Comparison of ENCODE assay signal across 1 cellular context in genomic region chr6:147046131-147046530, GRCh38.
TF ChIP-seq lines count a peak whose summit lies in the region.

No MANE protein-coding gene starts in this region.

TF ChIP-seq in K562, 482 proteins besides CTCF, POLR2A, EP300 and RAD21 (continued from another document):
- no peak for TF ChIP-seq RBBP5 (IDR thresholded peaks at IDR 0.05; ENCODE audit: borderline replicate concordance, insufficient read depth, low read length, poor library complexity, severe bottlenecking)
- no peak for TF ChIP-seq EHMT2 (IDR thresholded peaks at IDR 0.05)
- TF ChIP-seq MAX (CRISPR knock-in tag; IDR thresholded peaks at IDR 0.05), result no peak
- no peak for TF ChIP-seq RBM34 (IDR thresholded peaks at IDR 0.05; ENCODE audit: borderline replicate concordance, insufficient read depth, low read length)
- no peak for TF ChIP-seq POU5F1 (IDR thresholded peaks at IDR 0.05; ENCODE audit: borderline replicate concordance, low read depth, low read length, partially characterized antibody)
- TF ChIP-seq HNRNPL (IDR thresholded peaks at IDR 0.05; ENCODE audit: low read depth, low read length), result no peak
